Comparison of ENCODE assay signal across 18 cellular contexts in the genomic region with DNA sequence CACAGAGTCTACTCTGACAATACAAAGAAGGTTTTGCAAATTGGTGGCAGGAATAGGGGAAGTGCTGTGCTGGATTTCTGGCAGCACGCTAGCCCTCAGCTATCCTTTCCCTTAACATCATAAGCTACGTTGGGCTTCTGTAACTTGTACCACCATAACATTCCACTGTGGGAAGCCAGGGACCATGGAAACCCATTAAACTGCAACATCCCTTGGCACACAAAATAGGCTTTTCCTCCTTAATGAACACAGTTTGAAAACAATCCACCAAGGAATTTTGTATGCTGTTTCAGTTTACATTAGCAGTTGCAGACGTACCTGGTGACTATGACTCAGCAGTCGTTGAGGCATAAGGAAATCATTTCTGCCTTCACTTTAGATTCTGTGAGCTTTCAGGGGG.
DNase-seq lines count a peak whose midpoint lies in the region; ATAC-seq and TF ChIP-seq lines count a peak whose summit lies in the region.
"Had no signal": no experiment of that assay in that cellular context is flagged by ENCODE, and none has a peak within 500 bp of the region (broad histone marks: within the 10 kb centered on the region; RNA-seq: fewer than 3 reads in every experiment).

No MANE protein-coding gene starts in this region.

- peak overlapping the region; percentile 27 for H3K27ac Mint-ChIP-seq in Calu3 (ENCODE audit: unreplicated experiment)
- H3K27ac Mint-ChIP-seq in activated CD4-positive, alpha-beta memory T cell treated with anti-CD3 and anti-CD28 coated beads, Interleukin-2, amount 10 ng/mL, durations not matched to agents 7 days and 5 days: no peak overlapping the region
- H3K27ac Mint-ChIP-seq: activated CD4-positive, alpha-beta T cell treated with anti-CD3 and anti-CD28 coated beads, Interleukin-2, amount 10 ng/mL, durations not matched to agents 24 days and 14 days; activated T-cell treated with anti-CD3 and anti-CD28 coated beads, Interleukin-2, amount 50 U/mL, for 72 hours; stimulated activated naive B cell treated with anti-CD40 and anti-IgM and Interleukin-4, amounts not matched to agents 10 μg/mL and 1 μg/mL and 100 μg/mL, for 72 hours had no signal

- H3K4me1 Mint-ChIP-seq in Calu3 (ENCODE audit: low read depth, unreplicated experiment): peaks cover 21% of the 10 kb centered on the region
- no peaks in the 10 kb centered on the region for H3K4me1 Mint-ChIP-seq in activated CD4-positive, alpha-beta memory T cell treated with anti-CD3 and anti-CD28 coated beads, Interleukin-2, amount 10 ng/mL, durations not matched to agents 7 days and 5 days
- H3K4me1 Mint-ChIP-seq: activated CD4-positive, alpha-beta T cell treated with anti-CD3 and anti-CD28 coated beads, Interleukin-2, amount 10 ng/mL, durations not matched to agents 24 days and 14 days; stimulated activated naive B cell treated with anti-CD40 and anti-IgM and Interleukin-4, amounts not matched to agents 10 μg/mL and 1 μg/mL and 100 μg/mL, for 72 hours had no signal

- H3K4me1 ChIP-seq in vagina: no peaks in the 10 kb centered on the region
- H3K4me1 ChIP-seq: Peyer's patch had no signal

- H3K36me3 ChIP-seq in vagina: no peaks in the 10 kb centered on the region
- H3K36me3 ChIP-seq: Peyer's patch had no signal

- no peak for ATAC-seq in HG02642 (IDR thresholded peaks at IDR 0.05; ENCODE audit: poor library complexity, unreplicated experiment)
- ATAC-seq: activated T-cell treated with anti-CD3 and anti-CD28 coated beads, Interleukin-2, amount 50 U/mL, for 72 hours; stimulated activated naive B cell treated with anti-CD40 and anti-IgM and Interleukin-4, amounts not matched to agents 10 μg/mL and 1 μg/mL and 100 μg/mL, for 72 hours had no signal

- peaks cover 8% of the 10 kb centered on the region for H3K9me3 Mint-ChIP-seq in Calu3 (ENCODE audit: low read depth, unreplicated experiment)
- H3K9me3 Mint-ChIP-seq in activated CD4-positive, alpha-beta memory T cell treated with anti-CD3 and anti-CD28 coated beads, Interleukin-2, amount 10 ng/mL, durations not matched to agents 7 days and 5 days: no peaks in the 10 kb centered on the region
- H3K9me3 Mint-ChIP-seq: activated CD4-positive, alpha-beta T cell treated with anti-CD3 and anti-CD28 coated beads, Interleukin-2, amount 10 ng/mL, durations not matched to agents 24 days and 14 days; activated T-cell treated with anti-CD3 and anti-CD28 coated beads, Interleukin-2, amount 50 U/mL, for 72 hours had no signal

- H3K27ac ChIP-seq in vagina: no peak overlapping the region
- H3K27ac ChIP-seq: Peyer's patch had no signal

- no TSS peak for BruUV-seq in Calu3 (replicated peaks; lab: Mats Ljungman, UMichigan)

- no peaks in the 10 kb centered on the region for H3K27me3 Mint-ChIP-seq in Calu3 (ENCODE audit: unreplicated experiment)
- H3K27me3 Mint-ChIP-seq in activated CD4-positive, alpha-beta memory T cell treated with anti-CD3 and anti-CD28 coated beads, Interleukin-2, amount 10 ng/mL, durations not matched to agents 7 days and 5 days: no peaks in the 10 kb centered on the region
- H3K27me3 Mint-ChIP-seq: activated CD4-positive, alpha-beta T cell treated with anti-CD3 and anti-CD28 coated beads, Interleukin-2, amount 10 ng/mL, durations not matched to agents 24 days and 14 days; stimulated activated naive B cell treated with anti-CD40 and anti-IgM and Interleukin-4, amounts not matched to agents 10 μg/mL and 1 μg/mL and 100 μg/mL, for 72 hours had no signal

- H3K36me3 Mint-ChIP-seq in Calu3 (ENCODE audit: insufficient read depth, unreplicated experiment): no peaks in the 10 kb centered on the region
- no peaks in the 10 kb centered on the region for H3K36me3 Mint-ChIP-seq in activated CD4-positive, alpha-beta memory T cell treated with anti-CD3 and anti-CD28 coated beads, Interleukin-2, amount 10 ng/mL, durations not matched to agents 7 days and 5 days (ENCODE audit: low read depth)
- H3K36me3 Mint-ChIP-seq: stimulated activated naive B cell treated with anti-CD40 and anti-IgM and Interleukin-4, amounts not matched to agents 10 μg/mL and 1 μg/mL and 100 μg/mL, for 72 hours had no signal

- intact Hi-C loops in Calu3 (cut with micrococcal nuclease; ENCODE audit: unreplicated experiment) (no loop called here), vagina (cut with DNase I) (no loop called here)

- H3K27me3 ChIP-seq in vagina: no peaks in the 10 kb centered on the region
- H3K27me3 ChIP-seq: Peyer's patch had no signal

- H3K9me3 ChIP-seq in vagina: no peaks in the 10 kb centered on the region
- H3K9me3 ChIP-seq: Peyer's patch had no signal

- DNase-seq in Calu3 (peak; percentile 4), NCI-H226 (peak; percentile 11), dermis microvascular lymphatic vessel endothelial cell (ENCODE audit: low read depth in 2 of 2) (peak; percentile 27 to 88), lung microvascular endothelial cell (ENCODE audit: low read depth in 2 of 2) (peak; percentile 66 to 90), cerebellar nuclear complex (lab: John Stamatoyannopoulos, UW) (no peak), vagina (ENCODE audit: extremely low spot score in 2 of 2) (no peak)
- DNase-seq in activated CD4-positive, alpha-beta memory T cell treated with anti-CD3 and anti-CD28 coated beads, Interleukin-2, amount 10 ng/mL, durations not matched to agents 7 days and 5 days: no peak
- DNase-seq: activated CD4-positive, alpha-beta T cell treated with anti-CD3 and anti-CD28 coated beads, Interleukin-2, amount 10 ng/mL, durations not matched to agents 24 days and 14 days; activated T-cell treated with anti-CD3 and anti-CD28 coated beads, Interleukin-2, amount 50 U/mL, for 72 hours; AML-193; aorta; DND-41; NCI-H345; Peyer's patch; posterior cingulate gyrus; stimulated activated CD4-positive, alpha-beta T cell treated with anti-CD3 and anti-CD28 coated beads, Interleukin-2, amount 100 ng/mL, for 24 hours; stimulated activated naive B cell treated with anti-CD40 and anti-IgM and Interleukin-4, amounts not matched to agents 10 μg/mL and 1 μg/mL and 100 μg/mL, for 72 hours had no signal

- TF ChIP-seq POLR2A in vagina (IDR thresholded peaks at IDR 0.05): no peak

- CTCF ChIA-PET in Calu3 (lab: Charles Lee): interaction anchor here (0.6 kb wide), 1 partner anchor 84 kb away, joined by 4 read pairs; no protein-coding TSS in a partner anchor
- CTCF ChIA-PET in activated CD4-positive, alpha-beta memory T cell treated with anti-CD3 and anti-CD28 coated beads, Interleukin-2, amount 10 ng/mL, durations not matched to agents 7 days and 5 days (lab: Charles Lee): no interaction called here

- TF ChIP-seq CTCF in Calu3 (IDR thresholded peaks at IDR 0.05; ENCODE audit: unreplicated experiment) (no peak), vagina (IDR thresholded peaks at IDR 0.05) (no peak)

- POLR2A ChIA-PET in activated CD4-positive, alpha-beta memory T cell treated with anti-CD3 and anti-CD28 coated beads, Interleukin-2, amount 10 ng/mL, durations not matched to agents 7 days and 5 days (lab: Charles Lee): no interaction called here

- no peak overlapping the region for H3K4me3 ChIP-seq in vagina
- H3K4me3 ChIP-seq: Peyer's patch had no signal

- H3K4me3 Mint-ChIP-seq in Calu3 (ENCODE audit: low read depth, unreplicated experiment): no peak overlapping the region
- H3K4me3 Mint-ChIP-seq in activated CD4-positive, alpha-beta memory T cell treated with anti-CD3 and anti-CD28 coated beads, Interleukin-2, amount 10 ng/mL, durations not matched to agents 7 days and 5 days: no peak overlapping the region
- H3K4me3 Mint-ChIP-seq: activated CD4-positive, alpha-beta T cell treated with anti-CD3 and anti-CD28 coated beads, Interleukin-2, amount 10 ng/mL, durations not matched to agents 24 days and 14 days; activated T-cell treated with anti-CD3 and anti-CD28 coated beads, Interleukin-2, amount 50 U/mL, for 72 hours; stimulated activated naive B cell treated with anti-CD40 and anti-IgM and Interleukin-4, amounts not matched to agents 10 μg/mL and 1 μg/mL and 100 μg/mL, for 72 hours had no signal

Comparison
In these comparisons a context has a peak if more than half of its experiments do, and no peak if none do; other contexts are left out.
1. DNase-seq: peak in Calu3 (single experiment), NCI-H226 (single experiment), dermis microvascular lymphatic vessel endothelial cell (2 of 2) and lung microvascular endothelial cell (2 of 2); none in cerebellar nuclear complex (0 of 2), vagina (0 of 2) and activated CD4-positive, alpha-beta memory T cell treated with anti-CD3 and anti-CD28 coated beads, Interleukin-2, amount 10 ng/mL, durations not matched to agents 7 days and 5 days (single experiment).